Comparison of ENCODE assay signal across 11 cellular contexts in the genomic region with DNA sequence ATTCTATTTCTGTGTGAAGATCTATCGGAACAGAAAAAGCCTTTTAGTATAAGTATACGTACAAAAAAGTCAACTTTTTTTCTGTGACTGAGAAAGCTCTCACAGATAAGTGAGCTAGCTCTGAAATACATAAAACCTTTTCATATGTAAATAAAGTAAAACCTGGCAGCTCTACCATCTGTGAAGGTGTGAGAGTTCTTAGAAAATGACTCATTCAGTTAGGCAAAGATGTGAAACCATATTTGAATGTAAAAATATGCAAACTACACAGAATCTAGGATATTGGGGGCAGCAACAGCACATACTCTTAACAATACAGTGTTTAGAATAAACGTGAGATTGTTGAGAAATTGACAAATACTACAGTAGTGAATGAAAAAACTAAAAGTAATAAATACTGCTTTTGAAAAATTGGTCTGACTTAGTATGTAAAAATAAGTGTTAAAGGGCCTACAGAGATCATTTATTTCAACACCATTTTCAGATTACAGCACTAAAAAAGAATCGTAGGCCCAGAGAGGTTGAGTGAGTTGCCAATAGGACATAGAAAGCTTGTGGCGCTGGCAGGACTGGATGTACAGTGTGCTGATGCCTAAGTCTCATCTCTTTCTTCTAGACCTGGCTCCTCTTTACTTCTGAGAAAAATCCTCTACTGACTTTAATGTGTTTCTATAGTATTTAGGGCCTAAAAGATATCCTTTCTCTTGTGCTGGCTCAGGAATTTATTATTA. TPM values are rescaled to one million over a fixed set of nuclear protein-coding genes. Genes with fewer than 3 reads are reported as not detected.
DNase-seq lines count a peak whose midpoint lies in the region; ATAC-seq, FAIRE-seq and TF ChIP-seq lines count a peak whose summit lies in the region.
"Had no signal": no experiment of that assay in that cellular context is flagged by ENCODE, and none has a peak within 500 bp of the region (broad histone marks: within the 10 kb centered on the region; RNA-seq: fewer than 3 reads in every experiment).

No MANE protein-coding gene starts in this region.

- H3K4me3 Mint-ChIP-seq in endothelial cell (ENCODE audit: unreplicated experiment): no peak overlapping the region

- no peak overlapping the region for H3K27ac Mint-ChIP-seq in endothelial cell (ENCODE audit: unreplicated experiment)

- H3K4me1 Mint-ChIP-seq in endothelial cell (ENCODE audit: unreplicated experiment): no peaks in the 10 kb centered on the region

- H3K9me3 Mint-ChIP-seq in endothelial cell (ENCODE audit: unreplicated experiment): no peaks in the 10 kb centered on the region

- ATAC-seq in GM18517 (IDR thresholded peaks at IDR 0.05; ENCODE audit: unreplicated experiment) (peak; percentile 96), GM21619 (IDR thresholded peaks at IDR 0.05; ENCODE audit: unreplicated experiment) (peak; percentile 94), HG03558 (IDR thresholded peaks at IDR 0.05; ENCODE audit: extremely low read depth, unreplicated experiment) (peak; percentile 93)

- no peak for TF ChIP-seq CTCF in endothelial cell (IDR thresholded peaks at IDR 0.05; ENCODE audit: unreplicated experiment)

- no peaks in the 10 kb centered on the region for H3K36me3 Mint-ChIP-seq in endothelial cell (ENCODE audit: low read depth, unreplicated experiment)

- DNase-seq in germinal center (ENCODE audit: low spot score) (peak; percentile 10), endothelial cell (ENCODE audit: low spot score) (no peak), RCC 7860 (ENCODE audit: low spot score) (no peak), kidney tubule cell (ENCODE audit: low spot score) (no peak), DMS153 (lab: John Stamatoyannopoulos, UW) (no peak)

- no peaks in the 10 kb centered on the region for H3K27me3 Mint-ChIP-seq in endothelial cell (ENCODE audit: unreplicated experiment)

- no peak for FAIRE-seq in RCC 7860 (lab: Jason Lieb, UNC)
- FAIRE-seq: colon had no signal

RNA-seq across cellular contexts. Expression of gene ATP6V1G3, which starts 19.8 kb away (rescaled TPM):
- not detected for total RNA-seq in endothelial cell (ENCODE audit: unreplicated experiment)
- total RNA-seq: lung microvascular endothelial cell, SK-MEL-5 had no signal
